In genomic region chr2:139969301-139969700, GRCh38 we compare ENCODE assay signal across 31 cellular contexts.
"Had no signal": no experiment of that assay in that cellular context is flagged by ENCODE, and none has a peak within 500 bp of the region (broad histone marks: within the 10 kb centered on the region; RNA-seq: fewer than 3 reads in every experiment).

No MANE protein-coding gene starts in this region.

- H3K4me1 Mint-ChIP-seq: activated CD4-positive, alpha-beta memory T cell treated with anti-CD3 and anti-CD28 coated beads, Interleukin-2, amount 10 ng/mL, durations not matched to agents 7 days and 5 days; activated CD4-positive, alpha-beta T cell treated with anti-CD3 and anti-CD28 coated beads, Interleukin-2, amount 10 ng/mL, durations not matched to agents 7 days and 5 days; activated naive CD4-positive, alpha-beta T cell treated with anti-CD3 and anti-CD28 coated beads, Interleukin-2, amount 10 ng/mL, durations not matched to agents 7 days and 5 days; activated naive CD8-positive, alpha-beta T cell treated with anti-CD3 and anti-CD28 coated beads, Interleukin-2, amount 10 ng/mL, durations not matched to agents 7 days and 5 days; central memory CD8-positive, alpha-beta T cell; T-helper 17 cell had no signal

- H3K27me3 Mint-ChIP-seq: activated CD4-positive, alpha-beta memory T cell treated with anti-CD3 and anti-CD28 coated beads, Interleukin-2, amount 10 ng/mL, durations not matched to agents 7 days and 5 days; activated CD4-positive, alpha-beta T cell treated with anti-CD3 and anti-CD28 coated beads, Interleukin-2, amount 10 ng/mL, durations not matched to agents 7 days and 5 days; activated naive CD4-positive, alpha-beta T cell treated with anti-CD3 and anti-CD28 coated beads, Interleukin-2, amount 10 ng/mL, durations not matched to agents 7 days and 5 days; activated naive CD8-positive, alpha-beta T cell treated with anti-CD3 and anti-CD28 coated beads, Interleukin-2, amount 10 ng/mL, durations not matched to agents 7 days and 5 days; activated T-cell treated with anti-CD3 and anti-CD28 coated beads, Interleukin-2, amount 50 U/mL, for 24 hours; central memory CD8-positive, alpha-beta T cell; dendritic cell treated with granulocyte-macrophage colony-stimulating factor and Interleukin-4, amounts not matched to agents 40 ng/mL and 50 ng/mL, for 4 days; T-helper 17 cell had no signal

- H3K27ac ChIP-seq: brain microvascular endothelial cell, coronary artery, dorsolateral prefrontal cortex had no signal

- H3K36me3 ChIP-seq: brain microvascular endothelial cell had no signal

- H3K27me3 ChIP-seq: brain microvascular endothelial cell, dorsolateral prefrontal cortex had no signal

- H3K4me3 ChIP-seq: coronary artery, dorsolateral prefrontal cortex had no signal

- ATAC-seq: activated naive CD4-positive, alpha-beta T cell treated with anti-CD3 and anti-CD28 coated beads, Interleukin-2, amount 50 U/mL, for 72 hours; activated T-cell treated with anti-CD3 and anti-CD28 coated beads, Interleukin-2, amount 50 U/mL, for 72 hours; esophagus mucosa; T-helper 17 cell had no signal

- H3K27ac Mint-ChIP-seq: activated CD4-positive, alpha-beta memory T cell treated with anti-CD3 and anti-CD28 coated beads, Interleukin-2, amount 10 ng/mL, durations not matched to agents 7 days and 5 days; activated CD4-positive, alpha-beta T cell treated with anti-CD3 and anti-CD28 coated beads, Interleukin-2, amount 10 ng/mL, durations not matched to agents 7 days and 5 days; activated naive CD4-positive, alpha-beta T cell treated with anti-CD3 and anti-CD28 coated beads, Interleukin-2, amount 10 ng/mL, durations not matched to agents 7 days and 5 days; activated naive CD4-positive, alpha-beta T cell treated with anti-CD3 and anti-CD28 coated beads, Interleukin-2, amount 50 U/mL, for 72 hours; activated naive CD8-positive, alpha-beta T cell treated with anti-CD3 and anti-CD28 coated beads, Interleukin-2, amount 10 ng/mL, durations not matched to agents 7 days and 5 days; activated T-cell treated with anti-CD3 and anti-CD28 coated beads, Interleukin-2, amount 50 U/mL, for 24 hours; activated T-cell treated with anti-CD3 and anti-CD28 coated beads, Interleukin-2, amount 50 U/mL, for 72 hours; dendritic cell treated with granulocyte-macrophage colony-stimulating factor and Interleukin-4, amounts not matched to agents 40 ng/mL and 50 ng/mL, for 4 days; endodermal cell; T-helper 17 cell; T-helper 2 cell treated with Interferon-gamma antibody and Interleukin-4, amounts not matched to agents 5 μg/mL and 100 μg/mL, for 36 hours had no signal

- H3K36me3 Mint-ChIP-seq: activated naive CD4-positive, alpha-beta T cell treated with anti-CD3 and anti-CD28 coated beads, Interleukin-2, amount 10 ng/mL, durations not matched to agents 7 days and 5 days; activated naive CD8-positive, alpha-beta T cell treated with anti-CD3 and anti-CD28 coated beads, Interleukin-2, amount 10 ng/mL, durations not matched to agents 7 days and 5 days had no signal

- H3K4me3 Mint-ChIP-seq: activated CD4-positive, alpha-beta memory T cell treated with anti-CD3 and anti-CD28 coated beads, Interleukin-2, amount 10 ng/mL, durations not matched to agents 7 days and 5 days; activated CD4-positive, alpha-beta T cell treated with anti-CD3 and anti-CD28 coated beads, Interleukin-2, amount 10 ng/mL, durations not matched to agents 7 days and 5 days; activated naive CD4-positive, alpha-beta T cell treated with anti-CD3 and anti-CD28 coated beads, Interleukin-2, amount 10 ng/mL, durations not matched to agents 7 days and 5 days; activated naive CD8-positive, alpha-beta T cell treated with anti-CD3 and anti-CD28 coated beads, Interleukin-2, amount 10 ng/mL, durations not matched to agents 7 days and 5 days; activated T-cell treated with anti-CD3 and anti-CD28 coated beads, Interleukin-2, amount 50 U/mL, for 24 hours; activated T-cell treated with anti-CD3 and anti-CD28 coated beads, Interleukin-2, amount 50 U/mL, for 72 hours; central memory CD8-positive, alpha-beta T cell; dendritic cell treated with granulocyte-macrophage colony-stimulating factor and Interleukin-4, amounts not matched to agents 40 ng/mL and 50 ng/mL, for 4 days; endodermal cell; T-helper 17 cell; T-helper 2 cell treated with Interferon-gamma antibody and Interleukin-4, amounts not matched to agents 5 μg/mL and 100 μg/mL, for 36 hours had no signal

- H3K9me3 Mint-ChIP-seq: endodermal cell had no signal

- DNase-seq: activated CD4-positive, alpha-beta memory T cell treated with anti-CD3 and anti-CD28 coated beads, Interleukin-2, amount 10 ng/mL, durations not matched to agents 7 days and 5 days; activated CD4-positive, alpha-beta T cell treated with anti-CD3 and anti-CD28 coated beads for 1 hour; activated CD4-positive, alpha-beta T cell treated with anti-CD3 and anti-CD28 coated beads for 4 hours; activated CD4-positive, alpha-beta T cell treated with anti-CD3 and anti-CD28 coated beads, Interleukin-2, amount 10 ng/mL, durations not matched to agents 7 days and 5 days; activated CD4-positive, alpha-beta T cell treated with anti-CD3 and anti-CD28 coated beads, Interleukin-2, amount 50 U/mL, for 4 hours; activated CD8-positive, alpha-beta memory T cell treated with anti-CD3 and anti-CD28 coated beads, Interleukin-2, amount 50 U/mL, for 48 hours; activated gamma-delta T cell; activated naive CD4-positive, alpha-beta T cell; activated naive CD4-positive, alpha-beta T cell treated with anti-CD3 and anti-CD28 coated beads, Interleukin-2, amount 10 ng/mL, durations not matched to agents 7 days and 5 days; activated naive CD8-positive, alpha-beta T cell treated with anti-CD3 and anti-CD28 coated beads, Interleukin-2, amount 10 ng/mL, durations not matched to agents 7 days and 5 days; activated T-cell treated with anti-CD3 and anti-CD28 coated beads for 4 hours; activated T-cell treated with anti-CD3 and anti-CD28 coated beads, Interleukin-2, amount 50 U/mL, for 24 hours; activated T-cell treated with anti-CD3 and anti-CD28 coated beads, Interleukin-2, amount 50 U/mL, for 72 hours; brain microvascular endothelial cell; dorsolateral prefrontal cortex; effector memory CD4-positive, alpha-beta T cell; endodermal cell; foreskin fibroblast; head of caudate nucleus; T-helper 1 cell; T-helper 17 cell; T1000 had no signal

- FAIRE-seq: astrocyte, bronchial epithelial cell, frontal cortex had no signal
